3 cellular contexts compared by ENCODE assay signal in the genomic region with DNA sequence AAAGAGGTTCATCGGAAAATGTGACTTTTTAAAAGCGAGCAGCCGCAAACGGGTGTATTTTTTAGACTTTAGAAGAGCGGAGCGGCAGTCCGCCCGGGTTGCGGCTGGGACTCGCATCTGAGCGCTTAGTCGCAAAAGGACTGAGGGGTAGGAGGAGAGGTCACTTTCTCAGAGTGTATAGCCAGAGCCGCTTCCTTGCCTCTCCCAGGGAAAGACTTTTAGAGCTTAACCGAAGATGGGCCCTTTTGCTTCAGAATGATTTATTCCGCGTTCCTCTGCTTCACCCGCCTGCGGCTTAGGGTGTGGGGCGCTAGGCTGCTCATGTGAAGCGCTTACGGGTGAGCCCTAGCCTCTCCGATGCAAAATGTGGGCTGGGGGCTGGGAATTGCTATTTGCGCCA. TPM values are rescaled to one million over a fixed set of nuclear protein-coding genes. Genes with fewer than 3 reads are reported as not detected.
"Had no signal": no experiment of that assay in that cellular context is flagged by ENCODE, and none has a peak within 500 bp of the region (broad histone marks: within the 10 kb centered on the region; RNA-seq: fewer than 3 reads in every experiment).

No MANE protein-coding gene starts in this region.

RNA-seq across cellular contexts. Expression of a gene that starts 1.5 kb away (rescaled TPM):
- total RNA-seq: activated CD4-positive, alpha-beta T cell treated with anti-CD3 and anti-CD28 coated beads, Interleukin-2, amount 10 ng/mL, durations not matched to agents 24 days and 14 days; activated CD8-positive, alpha-beta T cell treated with anti-CD3 and anti-CD28 coated beads, Interleukin-2, amount 10 ng/mL, durations not matched to agents 7 days and 5 days; renal cortical epithelial cell had no signal
